In the genomic region with DNA sequence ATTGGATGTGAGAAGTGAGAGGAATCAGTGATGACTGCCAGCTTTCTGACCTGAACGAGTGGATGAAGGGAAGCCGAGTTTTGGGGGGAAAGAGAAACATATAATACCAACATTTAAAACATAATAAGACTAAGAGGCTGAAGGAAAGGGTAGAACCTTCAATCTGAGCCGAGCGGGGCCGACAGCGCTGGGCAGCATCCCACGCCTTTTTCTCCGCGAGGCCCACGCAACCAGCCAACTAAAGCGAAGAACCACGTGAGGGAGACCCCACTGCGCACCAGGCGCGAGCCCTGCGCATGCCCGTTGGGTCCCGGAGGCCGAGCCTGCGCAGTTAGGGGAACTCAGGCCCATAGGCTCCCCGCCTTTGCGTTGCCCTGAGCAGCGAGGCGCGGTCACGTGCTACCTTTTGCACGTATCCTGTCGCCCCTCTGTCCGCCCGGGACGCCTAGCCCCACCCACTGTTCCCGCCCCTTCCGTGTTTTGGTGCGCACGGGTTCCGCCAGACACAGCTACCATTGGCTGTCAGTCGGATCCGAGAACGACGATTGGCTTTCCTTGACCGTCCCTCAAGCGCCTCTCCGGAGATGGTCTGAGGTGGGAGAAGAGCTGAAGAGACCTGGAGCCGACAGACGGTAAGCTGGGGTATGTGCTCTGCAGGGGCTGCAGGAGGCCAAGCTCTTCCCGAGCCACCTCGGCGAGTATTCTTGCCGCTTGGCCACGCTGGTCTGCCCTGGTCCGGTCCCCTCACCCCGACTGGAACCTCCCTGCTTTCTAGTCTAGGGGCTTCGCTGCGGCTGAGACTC, we compare ENCODE assay signal across 1 cellular context.
A peak's percentile ranks its signal among the peaks of the same experiment; 100 is the strongest.
TF ChIP-seq lines count a peak whose summit lies in the region.

A gene with protein sequence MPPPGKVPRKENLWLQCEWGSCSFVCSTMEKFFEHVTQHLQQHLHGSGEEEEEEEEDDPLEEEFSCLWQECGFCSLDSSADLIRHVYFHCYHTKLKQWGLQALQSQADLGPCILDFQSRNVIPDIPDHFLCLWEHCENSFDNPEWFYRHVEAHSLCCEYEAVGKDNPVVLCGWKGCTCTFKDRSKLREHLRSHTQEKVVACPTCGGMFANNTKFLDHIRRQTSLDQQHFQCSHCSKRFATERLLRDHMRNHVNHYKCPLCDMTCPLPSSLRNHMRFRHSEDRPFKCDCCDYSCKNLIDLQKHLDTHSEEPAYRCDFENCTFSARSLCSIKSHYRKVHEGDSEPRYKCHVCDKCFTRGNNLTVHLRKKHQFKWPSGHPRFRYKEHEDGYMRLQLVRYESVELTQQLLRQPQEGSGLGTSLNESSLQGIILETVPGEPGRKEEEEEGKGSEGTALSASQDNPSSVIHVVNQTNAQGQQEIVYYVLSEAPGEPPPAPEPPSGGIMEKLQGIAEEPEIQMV (plus strand): TSS at position 573 of the 803 bp plus-strand sequence. CDS start 5,365 bp downstream, outside the sequence.

TF ChIP-seq in A549, 52 proteins besides CTCF, POLR2A, EP300 and RAD21 (continued from another document):
- TF ChIP-seq, protein P1, sequence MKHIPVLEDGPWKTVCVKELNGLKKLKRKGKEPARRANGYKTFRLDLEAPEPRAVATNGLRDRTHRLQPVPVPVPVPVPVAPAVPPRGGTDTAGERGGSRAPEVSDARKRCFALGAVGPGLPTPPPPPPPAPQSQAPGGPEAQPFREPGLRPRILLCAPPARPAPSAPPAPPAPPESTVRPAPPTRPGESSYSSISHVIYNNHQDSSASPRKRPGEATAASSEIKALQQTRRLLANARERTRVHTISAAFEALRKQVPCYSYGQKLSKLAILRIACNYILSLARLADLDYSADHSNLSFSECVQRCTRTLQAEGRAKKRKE (CRISPR knock-in tag; IDR thresholded peaks at IDR 0.05; ENCODE audit: low read depth) = peak; percentile 50; the same call in 1 of the 2 replicates
